ENCODE assay signal across 15 cellular contexts in genomic region chr5:59008816-59009473, GRCh38.
"Had no signal": no experiment of that assay in that cellular context is flagged by ENCODE, and none has a peak within 500 bp of the region (broad histone marks: within the 10 kb centered on the region; RNA-seq: fewer than 3 reads in every experiment).

No MANE protein-coding gene starts in this region.

- H3K4me3 Mint-ChIP-seq: activated B cell treated with CpG ODN at 0.5 μM for 24 hours; activated naive CD4-positive, alpha-beta T cell treated with anti-CD3 and anti-CD28 coated beads for 36 hours; endodermal cell; nephron progenitor cell had no signal

- H3K27me3 Mint-ChIP-seq: activated B cell treated with CpG ODN at 0.5 μM for 24 hours had no signal

- H3K9me3 ChIP-seq: tibial artery had no signal

- ATAC-seq: left cardiac atrium, sciatic nerve had no signal

- H3K4me1 Mint-ChIP-seq: activated B cell treated with CpG ODN at 0.5 μM for 24 hours had no signal

- DNase-seq: activated B cell treated with CpG ODN at 0.5 μM for 24 hours; activated CD4-positive, alpha-beta T cell treated with anti-CD3 and anti-CD28 coated beads for 48 hours; activated naive CD4-positive, alpha-beta T cell treated with anti-CD3 and anti-CD28 coated beads for 36 hours; anterior cingulate cortex; brain microvascular endothelial cell; central memory CD4-positive, alpha-beta T cell; dorsolateral prefrontal cortex; endodermal cell; foreskin fibroblast; left cardiac atrium; nephron progenitor cell; nucleus accumbens; stimulated activated naive CD4-positive, alpha-beta T cell treated with Interleukin-2 at 50 U/mL for 16 hours; tibial artery had no signal

- H3K27ac Mint-ChIP-seq: activated B cell treated with CpG ODN at 0.5 μM for 24 hours; activated naive CD4-positive, alpha-beta T cell treated with anti-CD3 and anti-CD28 coated beads for 36 hours; endodermal cell had no signal
